In genomic region chrX:51459125-51459524, GRCh38 we compare ENCODE assay signal across 10 cellular contexts. TPM values are rescaled to one million over a fixed set of nuclear protein-coding genes. Genes with fewer than 3 reads are reported as not detected.
DNase-seq lines count a peak whose midpoint lies in the region; ATAC-seq and TF ChIP-seq lines count a peak whose summit lies in the region.
"Had no signal": no experiment of that assay in that cellular context is flagged by ENCODE, and none has a peak within 500 bp of the region (broad histone marks: within the 10 kb centered on the region; RNA-seq: fewer than 3 reads in every experiment).

No MANE protein-coding gene starts in this region.

- no peak overlapping the region for H3K4me3 ChIP-seq in LNCaP clone FGC (ENCODE audit: low read depth, low read length)
- H3K4me3 ChIP-seq in retinal pigment epithelial cell (ENCODE audit: low read length): no peak overlapping the region

- POLR2A ChIA-PET in activated CD4-positive, alpha-beta T cell treated with anti-CD3 and anti-CD28 coated beads for 36 hours (lab: Charles Lee): no interaction called here

- no peak for ATAC-seq in activated CD4-positive, alpha-beta T cell treated with anti-CD3 and anti-CD28 coated beads for 36 hours
- no peak for ATAC-seq in HG03045 (IDR thresholded peaks at IDR 0.05; ENCODE audit: unreplicated experiment)
- no peak for ATAC-seq in GM21367 (IDR thresholded peaks at IDR 0.05; ENCODE audit: unreplicated experiment)
- no peak for ATAC-seq in HG03095 (IDR thresholded peaks at IDR 0.05; ENCODE audit: unreplicated experiment)
- ATAC-seq: T-helper 17 cell had no signal

- no peaks in the 10 kb centered on the region for H3K36me3 Mint-ChIP-seq in activated CD4-positive, alpha-beta T cell treated with anti-CD3 and anti-CD28 coated beads for 36 hours (ENCODE audit: low read depth)
- H3K36me3 Mint-ChIP-seq in chondrocyte (ENCODE audit: low read depth): no peaks in the 10 kb centered on the region

- no peaks in the 10 kb centered on the region for H3K4me1 Mint-ChIP-seq in activated CD4-positive, alpha-beta T cell treated with anti-CD3 and anti-CD28 coated beads for 36 hours
- H3K4me1 Mint-ChIP-seq in chondrocyte (ENCODE audit: low read depth): no peaks in the 10 kb centered on the region
- H3K4me1 Mint-ChIP-seq: T-helper 17 cell had no signal

- intact Hi-C loops in activated CD4-positive, alpha-beta T cell treated with anti-CD3 and anti-CD28 coated beads for 36 hours (cut with DNase I, micrococcal nuclease): loop anchor here in 1 of 2 experiments (2.0 to 10.0 kb wide), 2 partner anchors 310 to 764 kb away; no protein-coding TSS in a partner anchor

- H3K9me3 Mint-ChIP-seq in activated CD4-positive, alpha-beta T cell treated with anti-CD3 and anti-CD28 coated beads for 36 hours (ENCODE audit: low read depth): no peaks in the 10 kb centered on the region
- peaks cover 2% of the 10 kb centered on the region for H3K9me3 Mint-ChIP-seq in chondrocyte (ENCODE audit: low read depth)

- no peaks in the 10 kb centered on the region for H3K27me3 Mint-ChIP-seq in activated CD4-positive, alpha-beta T cell treated with anti-CD3 and anti-CD28 coated beads for 36 hours
- peaks cover 5% of the 10 kb centered on the region for H3K27me3 Mint-ChIP-seq in chondrocyte (ENCODE audit: low read depth)
- H3K27me3 Mint-ChIP-seq: T-helper 17 cell had no signal

- peak; percentile 35 for DNase-seq in activated CD4-positive, alpha-beta T cell treated with anti-CD3 and anti-CD28 coated beads for 36 hours
- no peak for DNase-seq in activated CD4-positive, alpha-beta T cell treated with anti-CD3 and anti-CD28 coated beads for 4 hours
- DNase-seq in LNCaP clone FGC (ENCODE audit: low read depth) (no peak), chondrocyte (ENCODE audit: low spot score) (no peak), retinal pigment epithelial cell (ENCODE audit: low read depth) (no peak)
- DNase-seq: GF-D8, T-helper 17 cell had no signal

- CTCF ChIA-PET in activated CD4-positive, alpha-beta T cell treated with anti-CD3 and anti-CD28 coated beads for 36 hours (lab: Charles Lee): interaction anchor here (0.7 to 3.8 kb wide), 11 partner anchors 9 to 891 kb away, joined by 3 to 46 read pairs (median 5); no protein-coding TSS in a partner anchor

- no peak overlapping the region for H3K27ac Mint-ChIP-seq in activated CD4-positive, alpha-beta T cell treated with anti-CD3 and anti-CD28 coated beads for 36 hours
- no peak overlapping the region for H3K27ac Mint-ChIP-seq in chondrocyte (ENCODE audit: unreplicated experiment)
- H3K27ac Mint-ChIP-seq: T-helper 17 cell had no signal

- H3K4me3 Mint-ChIP-seq in activated CD4-positive, alpha-beta T cell treated with anti-CD3 and anti-CD28 coated beads for 36 hours: no peak overlapping the region
- H3K4me3 Mint-ChIP-seq in chondrocyte (ENCODE audit: unreplicated experiment): no peak overlapping the region
- H3K4me3 Mint-ChIP-seq: T-helper 17 cell had no signal

- TF ChIP-seq CTCF in LNCaP clone FGC (IDR thresholded peaks at IDR 0.05; ENCODE audit: control insufficient read depth, extremely low read depth, insufficient read depth) (peak; percentile 46), chondrocyte (IDR thresholded peaks at IDR 0.05) (peak; percentile 68), retinal pigment epithelial cell (conservative IDR thresholded peaks at IDR 0.05; ENCODE audit: low read depth, low read length) (peak; percentile 53)

RNA-seq across cellular contexts. Expression of gene NUDT11, which starts 37.3 kb away (rescaled TPM):
- 1 to 10 TPM; 1.9 to 2.4 TPM for total RNA-seq in activated CD4-positive, alpha-beta T cell treated with anti-CD3 and anti-CD28 coated beads for 36 hours
- total RNA-seq in chondrocyte: 8.9 to 11.8 TPM (median 10.6 TPM) in 3 replicates
